ENCODE assay signal across 8 cellular contexts in the genomic region with DNA sequence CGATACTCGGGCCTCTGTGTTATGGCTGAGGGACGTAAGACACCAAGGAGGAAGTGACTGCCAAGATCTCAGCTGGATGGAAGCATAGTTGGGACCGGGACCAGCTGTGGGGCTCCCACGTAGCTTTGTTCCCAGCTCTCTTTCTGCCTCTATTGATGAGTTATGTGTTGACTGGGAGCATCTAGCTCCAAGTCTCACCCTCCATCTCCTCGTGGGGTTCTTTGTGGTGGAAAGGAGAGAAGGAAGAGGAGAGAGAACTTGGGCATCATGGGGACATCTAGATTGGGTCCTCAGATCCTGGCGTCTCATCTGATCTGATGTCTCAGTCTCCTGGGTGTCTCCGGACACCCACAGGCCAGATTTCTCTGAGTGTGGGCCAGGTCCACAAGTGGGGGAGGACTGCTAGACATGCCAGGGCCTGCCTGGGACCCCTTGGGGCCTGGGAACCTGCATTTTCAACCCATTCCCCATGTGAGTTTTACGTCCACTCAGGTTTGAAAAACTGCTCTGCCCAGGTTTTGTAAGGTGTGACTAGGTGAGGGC. TPM values are rescaled to one million over a fixed set of nuclear protein-coding genes. Genes with fewer than 3 reads are reported as not detected.
A peak's percentile ranks its signal among the peaks of the same experiment; 100 is the strongest.
DNase-seq lines count a peak whose midpoint lies in the region; ATAC-seq, FAIRE-seq and TF ChIP-seq lines count a peak whose summit lies in the region.

No MANE protein-coding gene starts in this region.

- peak overlapping the region; percentile 89 for H3K9ac ChIP-seq in keratinocyte (ENCODE audit: control insufficient read depth, extremely low read depth, insufficient read depth, low read length)

- peak overlapping the region; percentile 57 for H3K27ac ChIP-seq in ACC112 (ENCODE audit: low read depth, low read length)
- H3K27ac ChIP-seq in keratinocyte (ENCODE audit: control insufficient read depth, insufficient read depth, low read length), result peak overlapping the region; percentile 97
- H3K27ac ChIP-seq in thoracic aorta, result peak overlapping the region; percentile 82 to 88

- H3K36me3 ChIP-seq in ACC112 (ENCODE audit: insufficient read depth, low read length) (no peaks in the 10 kb centered on the region), keratinocyte (ENCODE audit: control insufficient read depth in 2 of 2, extremely low read depth in 1 of 2, insufficient read depth in 2 of 2, low read length in 2 of 2) (peaks cover 0 to 2% of the 10 kb centered on the region in 2 experiments), thoracic aorta (no peaks in the 10 kb centered on the region)

- H3K9me3 ChIP-seq in keratinocyte (ENCODE audit: control insufficient read depth, low read depth, low read length), result no peaks in the 10 kb centered on the region
- H3K9me3 ChIP-seq in thoracic aorta, result no peaks in the 10 kb centered on the region

- dilution Hi-C loops in keratinocyte (cut with MboI; ENCODE audit: extremely low pct_ligation_motif_present, low sequenced_read_pairs), result no loop called here

- DNase-seq in HFF-Myc (ENCODE audit: extremely low read depth, low read depth) (no peak), keratinocyte (ENCODE audit: low read depth, low spot score) (no peak), thoracic aorta (ENCODE audit: low spot score) (no peak), NCI-H1417 treated with DMSO at 0.1 percent for 48 hours (lab: John Stamatoyannopoulos, UW) (no peak), NCI-H1105 (lab: John Stamatoyannopoulos, UW) (no peak)
- DNase-seq in activated naive CD8-positive, alpha-beta T cell treated with anti-CD3 and anti-CD28 coated beads, Interleukin-2, amount 50 U/mL, for 24 hours, result no peak

- FAIRE-seq in keratinocyte (lab: Jason Lieb, UNC), result no peak

- no peaks in the 10 kb centered on the region for H3K27me3 Mint-ChIP-seq in activated naive CD8-positive, alpha-beta T cell treated with anti-CD3 and anti-CD28 coated beads, Interleukin-2, amount 50 U/mL, for 24 hours

- no peaks in the 10 kb centered on the region for H4K20me1 ChIP-seq in keratinocyte (ENCODE audit: control insufficient read depth, extremely low read depth, insufficient read depth, low read length)

- H3K4me2 ChIP-seq in keratinocyte (ENCODE audit: control insufficient read depth, extremely low read depth, insufficient read depth, low read depth, low read length), result peak overlapping the region; percentile 92

- peaks cover 33% of the 10 kb centered on the region for H3K4me1 Mint-ChIP-seq in activated naive CD8-positive, alpha-beta T cell treated with anti-CD3 and anti-CD28 coated beads, Interleukin-2, amount 50 U/mL, for 24 hours

- TF ChIP-seq CTCF in HFF-Myc (IDR thresholded peaks at IDR 0.05; ENCODE audit: low read depth, low read length, missing control alignments) (no peak), keratinocyte (optimal IDR thresholded peaks at IDR 0.05 in 1 of 3, IDR thresholded peaks at IDR 0.05 in 1 of 3, conservative IDR thresholded peaks at IDR 0.05 in 1 of 3; ENCODE audit: extremely low read depth in 1 of 3, insufficient read depth in 2 of 3, low read length in 3 of 3) (no peak), thoracic aorta (IDR thresholded peaks at IDR 0.05) (no peak)

- peak overlapping the region; percentile 94 for H3K4me3 Mint-ChIP-seq in activated naive CD8-positive, alpha-beta T cell treated with anti-CD3 and anti-CD28 coated beads, Interleukin-2, amount 50 U/mL, for 24 hours

- no peaks in the 10 kb centered on the region for H3K9me1 ChIP-seq in keratinocyte (ENCODE audit: control insufficient read depth, extremely low read depth, insufficient read depth, low read length)

- no peaks in the 10 kb centered on the region for H3K9me3 Mint-ChIP-seq in activated naive CD8-positive, alpha-beta T cell treated with anti-CD3 and anti-CD28 coated beads, Interleukin-2, amount 50 U/mL, for 24 hours

- no peak for ATAC-seq in activated naive CD8-positive, alpha-beta T cell treated with anti-CD3 and anti-CD28 coated beads, Interleukin-2, amount 50 U/mL, for 24 hours
- no peak for ATAC-seq in thoracic aorta (ENCODE audit: insufficient number of reproducible peaks, low FRiP score, low read depth)
- no peak for ATAC-seq in GM18909 (IDR thresholded peaks at IDR 0.05; ENCODE audit: poor library complexity, unreplicated experiment)

- peaks cover 10% of the 10 kb centered on the region for H3K4me1 ChIP-seq in ACC112 (ENCODE audit: control insufficient read depth, insufficient read depth, low read length, unreplicated experiment)
- peaks cover 5% of the 10 kb centered on the region for H3K4me1 ChIP-seq in keratinocyte (ENCODE audit: control insufficient read depth, extremely low read depth, insufficient read depth, low read length)
- peaks cover 16 to 21% of the 10 kb centered on the region in 2 donors for H3K4me1 ChIP-seq in thoracic aorta (ENCODE audit: control insufficient read depth in 1 of 2, low read depth in 2 of 2)

- H3K79me2 ChIP-seq in ACC112 (ENCODE audit: control insufficient read depth, insufficient read depth, low read length, unreplicated experiment), result peaks cover 44% of the 10 kb centered on the region
- H3K79me2 ChIP-seq in keratinocyte (ENCODE audit: control insufficient read depth, insufficient read depth, low read length), result peaks cover 48% of the 10 kb centered on the region

- H3K27me3 ChIP-seq in ACC112 (ENCODE audit: insufficient read depth, low read length), result no peaks in the 10 kb centered on the region
- no peaks in the 10 kb centered on the region for H3K27me3 ChIP-seq in keratinocyte (ENCODE audit: control insufficient read depth, extremely low read depth, insufficient read depth, low read length)
- H3K27me3 ChIP-seq in thoracic aorta (replicated peaks; ENCODE audit: insufficient read depth), result no peaks in the 10 kb centered on the region

- H3K4me3 ChIP-seq in ACC112 (ENCODE audit: low read depth, low read length), result peak overlapping the region; percentile 88
- peak overlapping the region; percentile 92 for H3K4me3 ChIP-seq in HFF-Myc (replicated peaks; ENCODE audit: low read depth, low read length)
- H3K4me3 ChIP-seq in keratinocyte (ENCODE audit: control insufficient read depth in 2 of 3, extremely low read depth in 1 of 3, insufficient read depth in 2 of 3, low read depth in 1 of 3, low read length in 3 of 3), result peak overlapping the region; percentile 80 to 89 (median 82)
- peak overlapping the region; percentile 96 for H3K4me3 ChIP-seq in thoracic aorta

- peak overlapping the region; percentile 93 for H3K27ac Mint-ChIP-seq in activated naive CD8-positive, alpha-beta T cell treated with anti-CD3 and anti-CD28 coated beads, Interleukin-2, amount 50 U/mL, for 24 hours

- H3K36me3 Mint-ChIP-seq in activated naive CD8-positive, alpha-beta T cell treated with anti-CD3 and anti-CD28 coated beads, Interleukin-2, amount 50 U/mL, for 24 hours (ENCODE audit: low read depth), result peaks cover 5% of the 10 kb centered on the region

- H2AFZ ChIP-seq in ACC112 (ENCODE audit: low read length, unreplicated experiment), result no peak overlapping the region
- peak overlapping the region; percentile 40 for H2AFZ ChIP-seq in keratinocyte (ENCODE audit: control insufficient read depth, low read length)

RNA-seq across cellular contexts. Expression of a gene that starts 1.1 kb away (rescaled TPM):
- 1.9 to 6.7 TPM (median 2.6 TPM) in 3 replicates for polyA plus RNA-seq in keratinocyte
- 30.6 TPM for polyA plus RNA-seq in keratinocyte (2011; ENCODE audit: low read depth)
- polyA plus RNA-seq in keratinocyte (2011; cell fraction: cytosol; rRNA removed), result 4.1 and 10.4 TPM in 2 replicates
- polyA plus RNA-seq in keratinocyte (2011; cell fraction: nucleus; rRNA removed), result 17.0 and 23.2 TPM in 2 replicates
- polyA plus RNA-seq in keratinocyte (2012; ENCODE audit: low replicate concordance), result 14.5 and 21.2 TPM in 2 replicates
- 6.8 to 35.3 TPM (median 10.5 TPM) in 3 replicates for polyA minus RNA-seq in keratinocyte
- polyA minus RNA-seq in keratinocyte (2011; cell fraction: cytosol; rRNA and poly(A)+ RNA removed), result 25.5 TPM
- polyA minus RNA-seq in keratinocyte (2011; cell fraction: nucleus; rRNA and poly(A)+ RNA removed), result 14.0 and 15.9 TPM in 2 replicates
- total RNA-seq in thoracic aorta, result 10 to 100 TPM; 56.0 to 64.5 TPM

RNA-seq across cellular contexts. Expression of a gene that starts 11.0 kb away (rescaled TPM):
- polyA plus RNA-seq in keratinocyte, result 3.6 to 7.7 TPM (median 4.0 TPM) in 3 replicates
- polyA plus RNA-seq in keratinocyte (2011; ENCODE audit: low read depth), result 7.3 TPM
- 3.2 and 11.7 TPM in 2 replicates for polyA plus RNA-seq in keratinocyte (2011; cell fraction: cytosol; rRNA removed)
- polyA plus RNA-seq in keratinocyte (2011; cell fraction: nucleus; rRNA removed), result 9.2 and 14.3 TPM in 2 replicates
- polyA plus RNA-seq in keratinocyte (2012; ENCODE audit: low replicate concordance), result 15.0 and 23.1 TPM in 2 replicates
- polyA minus RNA-seq in keratinocyte, result 1.2 to 5.2 TPM (median 2.2 TPM) in 3 replicates
- 25.3 TPM for polyA minus RNA-seq in keratinocyte (2011; cell fraction: cytosol; rRNA and poly(A)+ RNA removed)
- polyA minus RNA-seq in keratinocyte (2011; cell fraction: nucleus; rRNA and poly(A)+ RNA removed), result 7.0 and 9.4 TPM in 2 replicates
- 10 to 100 TPM; 23.8 to 23.9 TPM for total RNA-seq in thoracic aorta
